In the genomic region with DNA sequence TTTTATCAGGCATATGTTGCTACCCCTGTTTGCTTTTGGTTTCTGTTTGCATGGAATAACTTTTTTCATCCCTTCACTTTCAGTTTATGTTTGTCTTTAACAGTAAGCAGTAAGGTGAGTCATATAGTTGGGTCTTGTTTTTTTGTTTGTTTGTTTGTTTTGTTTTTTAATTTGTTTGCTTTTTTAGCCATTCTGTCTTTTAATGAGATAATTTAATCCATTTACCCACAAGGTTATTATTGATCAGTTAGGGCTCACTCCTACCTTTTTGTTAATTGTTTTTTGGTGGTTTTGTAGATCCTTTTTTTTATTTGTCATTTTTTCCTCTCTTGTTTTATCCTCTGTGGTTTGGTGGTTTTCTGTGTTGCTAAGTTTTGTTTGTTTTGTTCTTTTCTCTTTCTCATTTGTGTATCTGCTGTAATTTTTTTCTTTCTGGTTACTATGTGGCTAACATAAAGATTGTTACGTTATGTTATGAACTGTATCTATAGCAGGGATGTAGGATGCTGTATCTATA, we compare ENCODE assay signal across 13 cellular contexts.
DNase-seq lines count a peak whose midpoint lies in the region; ATAC-seq and TF ChIP-seq lines count a peak whose summit lies in the region.
"Had no signal": no experiment of that assay in that cellular context is flagged by ENCODE, and none has a peak within 500 bp of the region (broad histone marks: within the 10 kb centered on the region; RNA-seq: fewer than 3 reads in every experiment).

No MANE protein-coding gene starts in this region.

- H3K4me1 Mint-ChIP-seq in T-helper 1 cell treated with Interleukin-12 subunit alpha and Interleukin-12 subunit beta and Interleukin-4 antibody, amounts not matched to agents 30 μg/mL and 1 μg/mL, for 36 hours (ENCODE audit: low read depth): peaks cover 8% of the 10 kb centered on the region
- H3K4me1 Mint-ChIP-seq in stimulated activated naive B cell treated with anti-CD40 and anti-IgM and Interleukin-4, amounts not matched to agents 10 μg/mL and 1 μg/mL and 100 μg/mL, for 72 hours: no peaks in the 10 kb centered on the region
- H3K4me1 Mint-ChIP-seq in endothelial cell (ENCODE audit: unreplicated experiment): no peaks in the 10 kb centered on the region
- H3K4me1 Mint-ChIP-seq: neural crest cell had no signal

- no peaks in the 10 kb centered on the region for H3K36me3 Mint-ChIP-seq in T-helper 1 cell treated with Interleukin-12 subunit alpha and Interleukin-12 subunit beta and Interleukin-4 antibody, amounts not matched to agents 30 μg/mL and 1 μg/mL, for 36 hours (ENCODE audit: low read depth)
- H3K36me3 Mint-ChIP-seq in stimulated activated naive B cell treated with anti-CD40 and anti-IgM and Interleukin-4, amounts not matched to agents 10 μg/mL and 1 μg/mL and 100 μg/mL, for 72 hours: no peaks in the 10 kb centered on the region
- no peaks in the 10 kb centered on the region for H3K36me3 Mint-ChIP-seq in endothelial cell (ENCODE audit: low read depth, unreplicated experiment)

- peak; percentile 98 for ATAC-seq in GM18867 (IDR thresholded peaks at IDR 0.05; ENCODE audit: unreplicated experiment)
- peak; percentile 84 for ATAC-seq in GM21526 (IDR thresholded peaks at IDR 0.05; ENCODE audit: low FRiP score, unreplicated experiment)
- ATAC-seq in HG03066 (IDR thresholded peaks at IDR 0.05; ENCODE audit: low read depth, unreplicated experiment): peak; percentile 90
- ATAC-seq in stimulated activated naive B cell treated with anti-CD40 and anti-IgM and Interleukin-4, amounts not matched to agents 10 μg/mL and 1 μg/mL and 100 μg/mL, for 72 hours (replicated peaks): no peak

- DNase-seq in stimulated activated naive B cell treated with anti-CD40 and anti-IgM and Interleukin-4, amounts not matched to agents 10 μg/mL and 1 μg/mL and 100 μg/mL, for 72 hours: no peak
- DNase-seq in NCI-H345 treated with DMSO at 0.1 percent for 48 hours (lab: John Stamatoyannopoulos, UW; ENCODE audit: unreplicated experiment) (no peak), endothelial cell (ENCODE audit: low spot score) (no peak), caudate nucleus (lab: John Stamatoyannopoulos, UW) (no peak)
- DNase-seq: activated CD4-positive, alpha-beta T cell treated with anti-CD3 and anti-CD28 coated beads, Interleukin-2, amount 50 U/mL, for 1 hour; CD4-positive, alpha-beta T cell; stimulated activated CD4-positive, alpha-beta T cell treated with anti-CD3 and anti-CD28 coated beads, Interleukin-15, amount 100 ng/mL, for 24 hours had no signal

- H3K9me3 Mint-ChIP-seq in T-helper 1 cell treated with Interleukin-12 subunit alpha and Interleukin-12 subunit beta and Interleukin-4 antibody, amounts not matched to agents 30 μg/mL and 1 μg/mL, for 36 hours: no peaks in the 10 kb centered on the region
- no peaks in the 10 kb centered on the region for H3K9me3 Mint-ChIP-seq in stimulated activated naive B cell treated with anti-CD40 and anti-IgM and Interleukin-4, amounts not matched to agents 10 μg/mL and 1 μg/mL and 100 μg/mL, for 72 hours
- H3K9me3 Mint-ChIP-seq in endothelial cell (ENCODE audit: unreplicated experiment): no peaks in the 10 kb centered on the region
- H3K9me3 Mint-ChIP-seq: CD4-positive, alpha-beta T cell; neural crest cell; stimulated activated naive CD8-positive, alpha-beta T cell treated with anti-CD3 and anti-CD28 coated beads, Interleukin-15, Interleukin-2, amounts not matched to agents 100 ng/mL and 50 ng/mL, for 24 hours had no signal

- H3K27me3 Mint-ChIP-seq in T-helper 1 cell treated with Interleukin-12 subunit alpha and Interleukin-12 subunit beta and Interleukin-4 antibody, amounts not matched to agents 30 μg/mL and 1 μg/mL, for 36 hours (ENCODE audit: low read depth): peaks cover 16% of the 10 kb centered on the region
- no peaks in the 10 kb centered on the region for H3K27me3 Mint-ChIP-seq in stimulated activated naive B cell treated with anti-CD40 and anti-IgM and Interleukin-4, amounts not matched to agents 10 μg/mL and 1 μg/mL and 100 μg/mL, for 72 hours
- no peaks in the 10 kb centered on the region for H3K27me3 Mint-ChIP-seq in endothelial cell (ENCODE audit: unreplicated experiment)

- peak overlapping the region; percentile 80 for H3K27ac Mint-ChIP-seq in T-helper 1 cell treated with Interleukin-12 subunit alpha and Interleukin-12 subunit beta and Interleukin-4 antibody, amounts not matched to agents 30 μg/mL and 1 μg/mL, for 36 hours
- H3K27ac Mint-ChIP-seq in stimulated activated naive B cell treated with anti-CD40 and anti-IgM and Interleukin-4, amounts not matched to agents 10 μg/mL and 1 μg/mL and 100 μg/mL, for 72 hours: no peak overlapping the region
- H3K27ac Mint-ChIP-seq in endothelial cell (ENCODE audit: unreplicated experiment): no peak overlapping the region
- H3K27ac Mint-ChIP-seq: CD4-positive, alpha-beta T cell; stimulated activated naive CD8-positive, alpha-beta T cell treated with anti-CD3 and anti-CD28 coated beads, Interleukin-15, Interleukin-2, amounts not matched to agents 100 ng/mL and 50 ng/mL, for 24 hours had no signal

- no peak overlapping the region for H3K27ac ChIP-seq in caudate nucleus (ENCODE audit: low read depth, low read length)

- peak overlapping the region; percentile 39 for H3K4me3 Mint-ChIP-seq in T-helper 1 cell treated with Interleukin-12 subunit alpha and Interleukin-12 subunit beta and Interleukin-4 antibody, amounts not matched to agents 30 μg/mL and 1 μg/mL, for 36 hours
- H3K4me3 Mint-ChIP-seq in stimulated activated naive B cell treated with anti-CD40 and anti-IgM and Interleukin-4, amounts not matched to agents 10 μg/mL and 1 μg/mL and 100 μg/mL, for 72 hours: no peak overlapping the region
- H3K4me3 Mint-ChIP-seq in endothelial cell (ENCODE audit: unreplicated experiment): no peak overlapping the region
- H3K4me3 Mint-ChIP-seq: CD4-positive, alpha-beta T cell; neural crest cell; stimulated activated naive CD8-positive, alpha-beta T cell treated with anti-CD3 and anti-CD28 coated beads, Interleukin-15, Interleukin-2, amounts not matched to agents 100 ng/mL and 50 ng/mL, for 24 hours had no signal

- no peak for TF ChIP-seq CTCF in endothelial cell (IDR thresholded peaks at IDR 0.05; ENCODE audit: unreplicated experiment)

Comparison
In these comparisons a context has a peak if more than half of its experiments do, and no peak if none do; other contexts are left out.
1. ATAC-seq: peak in GM18867 (single experiment), GM21526 (single experiment) and HG03066 (single experiment); none in stimulated activated naive B cell treated with anti-CD40 and anti-IgM and Interleukin-4, amounts not matched to agents 10 μg/mL and 1 μg/mL and 100 μg/mL, for 72 hours (0 of 2).